Comparison of ENCODE assay signal across 12 cellular contexts in genomic region chr1:201582261-201582951, GRCh38. TPM values are rescaled to one million over a fixed set of nuclear protein-coding genes. Genes with fewer than 3 reads are reported as not detected.
A peak's percentile ranks its signal among the peaks of the same experiment; 100 is the strongest.
DNase-seq lines count a peak whose midpoint lies in the region; ATAC-seq and TF ChIP-seq lines count a peak whose summit lies in the region.
"Had no signal": no experiment of that assay in that cellular context is flagged by ENCODE, and none has a peak within 500 bp of the region (broad histone marks: within the 10 kb centered on the region; RNA-seq: fewer than 3 reads in every experiment).

No MANE protein-coding gene starts in this region.

- H3K36me3 ChIP-seq in MG63 = peaks cover 49% of the 10 kb centered on the region
- H3K36me3 ChIP-seq in left lung = no peaks in the 10 kb centered on the region

- DNase-seq in AG04450 (ENCODE audit: low read depth, low spot score) (no peak), MG63 (peak; percentile 53), left lung (no peak), activated gamma-delta T cell (lab: John Stamatoyannopoulos, UW) (no peak), Kasumi-1 (lab: John Stamatoyannopoulos, UW) (no peak)
- no peak for DNase-seq in activated CD4-positive, alpha-beta T cell treated with anti-CD3 and anti-CD28 coated beads, Interleukin-2, amount 10 ng/mL, durations not matched to agents 24 days and 14 days
- DNase-seq: NCI-H2081 treated with DMSO at 0.1 percent for 48 hours; stimulated activated CD4-positive, alpha-beta T cell treated with anti-CD3 and anti-CD28 coated beads, Interleukin-15, amount 100 ng/mL, for 24 hours had no signal

- H3K4me1 ChIP-seq in left lung = peaks cover 0 to 24% of the 10 kb centered on the region in 2 donors

- POLR2A ChIA-PET in AG04450 (lab: Yijun Ruan, JAX) = interaction anchor here (1.0 to 4.1 kb wide), 5 partner anchors 11 to 68 kb away, joined by 4 to 30 read pairs (median 8); no protein-coding TSS in a partner anchor

- H3K27me3 ChIP-seq in AG04450 (ENCODE audit: control insufficient read depth, insufficient read depth, low read length) (no peaks in the 10 kb centered on the region), MG63 (no peaks in the 10 kb centered on the region), left lung (no peaks in the 10 kb centered on the region)

- CTCF ChIA-PET in AG04450 (lab: Charles Lee) = interaction anchor here (0.6 to 2.0 kb wide), 11 partner anchors 8 to 211 kb away, joined by 3 to 7 read pairs (median 3); no protein-coding TSS in a partner anchor

- H3K27ac Mint-ChIP-seq in activated CD4-positive, alpha-beta T cell treated with anti-CD3 and anti-CD28 coated beads, Interleukin-2, amount 10 ng/mL, durations not matched to agents 24 days and 14 days = no peak overlapping the region
- H3K27ac Mint-ChIP-seq: activated naive CD4-positive, alpha-beta T cell treated with anti-CD3 and anti-CD28 coated beads, Interleukin-2, amount 50 U/mL, for 24 hours; type B pancreatic cell had no signal

- no peaks in the 10 kb centered on the region for H3K36me3 Mint-ChIP-seq in activated CD4-positive, alpha-beta T cell treated with anti-CD3 and anti-CD28 coated beads, Interleukin-2, amount 10 ng/mL, durations not matched to agents 24 days and 14 days (ENCODE audit: low read depth)
- H3K36me3 Mint-ChIP-seq: type B pancreatic cell had no signal

- ATAC-seq in left lung (peak; percentile 49), GM21526 (IDR thresholded peaks at IDR 0.05; ENCODE audit: low FRiP score, unreplicated experiment) (no peak)

- H3K9me3 ChIP-seq in AG04450 (ENCODE audit: control insufficient read depth, insufficient read depth, low read length) (no peaks in the 10 kb centered on the region), MG63 (peaks cover 6% of the 10 kb centered on the region; the same call in 1 of the 2 replicates), left lung (no peaks in the 10 kb centered on the region)

- TF ChIP-seq CTCF in AG04450 (IDR thresholded peaks at IDR 0.05; ENCODE audit: low read depth, low read length) = no peak
- TF ChIP-seq CTCF in left lung (IDR thresholded peaks at IDR 0.05) = no peak

- H3K4me3 Mint-ChIP-seq in activated CD4-positive, alpha-beta T cell treated with anti-CD3 and anti-CD28 coated beads, Interleukin-2, amount 10 ng/mL, durations not matched to agents 24 days and 14 days = no peak overlapping the region
- H3K4me3 Mint-ChIP-seq: activated naive CD4-positive, alpha-beta T cell treated with anti-CD3 and anti-CD28 coated beads, Interleukin-2, amount 50 U/mL, for 24 hours; type B pancreatic cell had no signal

- H3K4me1 Mint-ChIP-seq in activated CD4-positive, alpha-beta T cell treated with anti-CD3 and anti-CD28 coated beads, Interleukin-2, amount 10 ng/mL, durations not matched to agents 24 days and 14 days = no peaks in the 10 kb centered on the region
- H3K4me1 Mint-ChIP-seq: activated naive CD4-positive, alpha-beta T cell treated with anti-CD3 and anti-CD28 coated beads, Interleukin-2, amount 50 U/mL, for 24 hours had no signal

- peaks cover 12% of the 10 kb centered on the region for H3K27me3 Mint-ChIP-seq in activated CD4-positive, alpha-beta T cell treated with anti-CD3 and anti-CD28 coated beads, Interleukin-2, amount 10 ng/mL, durations not matched to agents 24 days and 14 days
- H3K27me3 Mint-ChIP-seq: activated naive CD4-positive, alpha-beta T cell treated with anti-CD3 and anti-CD28 coated beads, Interleukin-2, amount 50 U/mL, for 24 hours had no signal

- intact Hi-C loops in left lung (cut with DNase I) = no loop called here
- intact Hi-C loops in activated CD4-positive, alpha-beta T cell treated with anti-CD3 and anti-CD28 coated beads, Interleukin-2, amount 10 ng/mL, durations not matched to agents 24 days and 14 days (cut with micrococcal nuclease) = no loop called here

- peak overlapping the region; percentile 70 for H3K27ac ChIP-seq in AG04450 (ENCODE audit: low read depth, low read length)
- peak overlapping the region; percentile 73 for H3K27ac ChIP-seq in cingulate gyrus (ENCODE audit: low read depth, low read length)
- peak overlapping the region in 1 of 2 donors; percentile 18 for H3K27ac ChIP-seq in left lung

- H3K4me3 ChIP-seq in AG04450 (ENCODE audit: low read depth, low read length) = no peak overlapping the region
- H3K4me3 ChIP-seq in MG63 = no peak overlapping the region
- no peak overlapping the region for H3K4me3 ChIP-seq in left lung

- no peaks in the 10 kb centered on the region for H3K9me3 Mint-ChIP-seq in activated CD4-positive, alpha-beta T cell treated with anti-CD3 and anti-CD28 coated beads, Interleukin-2, amount 10 ng/mL, durations not matched to agents 24 days and 14 days
- H3K9me3 Mint-ChIP-seq: type B pancreatic cell had no signal

RNA-seq across cellular contexts. Expression of gene NAV1, which starts 43.5 kb away (rescaled TPM):
- 17.5 and 23.0 TPM in 2 replicates for polyA plus RNA-seq in AG04450 (2011; rRNA removed)
- polyA minus RNA-seq in AG04450 (2011; rRNA and poly(A)+ RNA removed) = 44.0 and 55.7 TPM in 2 replicates
- 17.7 and 22.9 TPM in 2 replicates for total RNA-seq in MG63 (2014; rRNA removed; shearing (Covaris generic); ENCODE audit: low replicate concordance)
- total RNA-seq in left lung = 10 to 100 TPM; 37.9 to 41.5 TPM
- 0.40 and 1.1 TPM in 2 replicates for total RNA-seq in activated CD4-positive, alpha-beta T cell treated with anti-CD3 and anti-CD28 coated beads, Interleukin-2, amount 10 ng/mL, durations not matched to agents 24 days and 14 days
